Comparison of ENCODE assay signal across 27 cellular contexts in the genomic region with DNA sequence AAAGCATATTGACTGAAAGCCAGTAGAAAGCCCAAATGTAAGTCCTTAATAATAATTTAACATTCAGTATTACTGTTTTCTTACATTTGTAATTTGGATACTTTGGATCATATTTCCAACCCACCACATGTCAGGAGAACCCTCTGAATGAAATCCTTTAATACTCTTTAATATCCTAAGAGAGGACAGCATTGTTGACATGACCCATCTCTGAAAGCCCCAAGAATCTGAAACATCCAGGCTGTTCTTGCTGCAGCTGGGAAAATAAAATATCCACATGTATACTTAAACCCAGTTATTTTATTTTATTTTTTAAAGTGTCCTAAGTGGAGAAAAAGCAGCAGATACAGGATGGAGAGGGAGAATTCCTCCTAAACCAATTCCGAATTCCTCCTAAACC.
"Had no signal": no experiment of that assay in that cellular context is flagged by ENCODE, and none has a peak within 500 bp of the region (broad histone marks: within the 10 kb centered on the region; RNA-seq: fewer than 3 reads in every experiment).

No MANE protein-coding gene starts in this region.

- H3K27ac ChIP-seq: adrenal gland, body of pancreas, breast epithelium, Peyer's patch, SJSA1 had no signal

- H3K36me3 ChIP-seq: adrenal gland, breast epithelium, Peyer's patch, SJSA1 had no signal

- H3K9ac ChIP-seq: SK-N-SH had no signal

- H3K4me2 ChIP-seq: SK-N-SH had no signal

- H3K4me3 ChIP-seq: adrenal gland, body of pancreas, breast epithelium, K562, Peyer's patch, SJSA1 had no signal

- H3K4me1 ChIP-seq: adrenal gland, body of pancreas, Peyer's patch, SJSA1 had no signal

- H3K9me3 ChIP-seq: adrenal gland, body of pancreas, breast epithelium, Peyer's patch, SJSA1, SK-N-SH had no signal

- H3K27me3 ChIP-seq: adrenal gland, body of pancreas, breast epithelium, Peyer's patch, SJSA1 had no signal

- DNase-seq: activated CD4-positive, alpha-beta T cell treated with anti-CD3 and anti-CD28 coated beads, Interleukin-2, amount 10 ng/mL, durations not matched to agents 24 days and 14 days; activated CD4-positive, alpha-beta T cell treated with anti-CD3 and anti-CD28 coated beads, Interleukin-2, amount 50 U/mL, for 4 hours; activated CD8-positive, alpha-beta T cell treated with anti-CD3 and anti-CD28 coated beads, Interleukin-2, amount 10 ng/mL, durations not matched to agents 7 days and 5 days; activated gamma-delta T cell; activated naive CD4-positive, alpha-beta T cell treated with Interleukin-2 at 50 U/mL for 16 hours; activated naive CD8-positive, alpha-beta T cell treated with anti-CD3 and anti-CD28 coated beads, Interleukin-2, amount 10 ng/mL, durations not matched to agents 7 days and 5 days; activated T-cell treated with anti-CD3 and anti-CD28 coated beads, Interleukin-2, amount 50 U/mL, for 24 hours; adrenal gland; body of pancreas; NCI-H1105; NCI-H1436; NCI-H1694; NCI-H2029; NCI-H2107; NCI-H2171; NCI-H510A; NCI-H526; NCI-H748 treated with DMSO at 0.1 percent for 48 hours; NK-92 treated with Interleukin-12 subunit alpha and Interleukin-12 subunit beta, amount 100 ng/mL, for 24 hours; PC-3; Peyer's patch; RPMI8226; SHP77 treated with DMSO at 0.1 percent for 48 hours; SK-N-SH had no signal
